ENCODE assay signal across 8 cellular contexts in genomic region chr10:34994565-34995142, GRCh38.
A peak's percentile ranks its signal among the peaks of the same experiment; 100 is the strongest.
DNase-seq lines count a peak whose midpoint lies in the region; ATAC-seq and TF ChIP-seq lines count a peak whose summit lies in the region.

No MANE protein-coding gene starts in this region.

- POLR2A ChIA-PET in CD4-positive, alpha-beta memory T cell (lab: Charles Lee; ENCODE audit: partially characterized antibody) = interaction anchor here (1.3 kb wide), 1 partner anchor 96 kb away, joined by 4 read pairs; the partner anchor contains the start of gene CUL2

- no peaks in the 10 kb centered on the region for H3K79me2 ChIP-seq in neural cell (replicated peaks; ENCODE audit: insufficient read depth, low read length)

- TF ChIP-seq EP300 in neural cell (conservative IDR thresholded peaks at IDR 0.05; ENCODE audit: poor library complexity, severe bottlenecking) = no peak

- no peak overlapping the region for H3K4me3 ChIP-seq in CD4-positive, alpha-beta memory T cell (ENCODE audit: low read length in 2 of 2)
- H3K4me3 ChIP-seq in esophagus squamous epithelium (no peak overlapping the region), neural cell (ENCODE audit: low read length) (no peak overlapping the region), testis (no peak overlapping the region)

- ATAC-seq in HG03196 (IDR thresholded peaks at IDR 0.05; ENCODE audit: unreplicated experiment) = peak; percentile 89

- H3K4me2 ChIP-seq in neural cell (ENCODE audit: low read length) = no peak overlapping the region

- CTCF ChIA-PET in CD4-positive, alpha-beta memory T cell (lab: Charles Lee; ENCODE audit: partially characterized antibody) = interaction anchor here (0.7 to 4.8 kb wide), 19 partner anchors 9 to 224 kb away, joined by 3 to 57 read pairs (median 4); no protein-coding TSS in a partner anchor

- H3K9ac ChIP-seq in neural cell (ENCODE audit: low read length) = no peak overlapping the region

- H3F3A ChIP-seq in neural cell (ENCODE audit: insufficient read depth, low read length, poor library complexity, severe bottlenecking) = no peaks in the 10 kb centered on the region

- intact Hi-C loops in CD4-positive, alpha-beta memory T cell (cut with micrococcal nuclease) = loop anchor here (1.0 kb wide), 2 partner anchors 33 to 224 kb away; no protein-coding TSS in a partner anchor
- intact Hi-C loops in esophagus squamous epithelium (cut with DNase I) (no loop called here), testis (cut with DNase I; ENCODE audit: low total_unique reads) (no loop called here)

- H3K27me3 ChIP-seq in CD4-positive, alpha-beta memory T cell (ENCODE audit: insufficient read depth, low read length) = no peaks in the 10 kb centered on the region
- no peaks in the 10 kb centered on the region for H3K27me3 ChIP-seq in esophagus squamous epithelium
- H3K27me3 ChIP-seq in neural cell (ENCODE audit: insufficient read depth, low read depth, low read length) = no peaks in the 10 kb centered on the region
- no peaks in the 10 kb centered on the region for H3K27me3 ChIP-seq in testis

- TF ChIP-seq POLR2A in esophagus squamous epithelium (IDR thresholded peaks at IDR 0.05) (no peak), testis (IDR thresholded peaks at IDR 0.05) (no peak)

- H3K4me3 Mint-ChIP-seq in CD4-positive, alpha-beta memory T cell = peak overlapping the region in 2 of 8 donors; percentile 26 to 45

- no peaks in the 10 kb centered on the region for H3K27me3 Mint-ChIP-seq in CD4-positive, alpha-beta memory T cell

- peak overlapping the region in 6 of 7 donors; percentile 21 to 75 (median 53) for H3K27ac Mint-ChIP-seq in CD4-positive, alpha-beta memory T cell

- TF ChIP-seq CTCF in esophagus squamous epithelium (IDR thresholded peaks at IDR 0.05) (peak in 5 of 6 experiments; percentile 56 to 82 (median 69)), neural cell (IDR thresholded peaks at IDR 0.05; ENCODE audit: poor library complexity, severe bottlenecking) (peak; percentile 67), testis (IDR thresholded peaks at IDR 0.05) (peak; percentile 16 to 48 (median 38))

- no peaks in the 10 kb centered on the region for H4K20me1 ChIP-seq in neural cell (ENCODE audit: insufficient read depth)

- H2AFZ ChIP-seq in neural cell (ENCODE audit: low read depth, low read length) = no peak overlapping the region

- no peaks in the 10 kb centered on the region for H3K9me2 ChIP-seq in neural cell (ENCODE audit: insufficient read depth, low read length)

- peaks cover 8% of the 10 kb centered on the region for H3K4me1 ChIP-seq in CD4-positive, alpha-beta memory T cell (ENCODE audit: insufficient read depth, low read length)
- peaks cover 0 to 32% (median 2%) of the 10 kb centered on the region in 3 donors for H3K4me1 ChIP-seq in esophagus squamous epithelium
- H3K4me1 ChIP-seq in testis = no peaks in the 10 kb centered on the region

- H3K4me1 Mint-ChIP-seq in CD4-positive, alpha-beta memory T cell = peaks cover 9 to 11% (median 10%) of the 10 kb centered on the region in 4 donors

- H3K9me3 ChIP-seq in CD4-positive, alpha-beta memory T cell (ENCODE audit: control insufficient read depth in 1 of 2, low read length in 2 of 2) = no peaks in the 10 kb centered on the region
- H3K9me3 ChIP-seq in esophagus squamous epithelium (no peaks in the 10 kb centered on the region), neural cell (ENCODE audit: low read length) (no peaks in the 10 kb centered on the region), testis (no peaks in the 10 kb centered on the region)

- 2 to 8% methylated on average over 6 of the region's 7 CpGs for WGBS in esophagus squamous epithelium, 2 donors
- 45 to 48% methylated on average over 6 to 7 of the region's 7 CpGs for WGBS in testis, 2 donors

- peak; percentile 57 for TF ChIP-seq RAD21 in neural cell (conservative IDR thresholded peaks at IDR 0.05)

- H3K9me3 Mint-ChIP-seq in CD4-positive, alpha-beta memory T cell = no peaks in the 10 kb centered on the region

- H3K27ac ChIP-seq in CD4-positive, alpha-beta memory T cell (ENCODE audit: low read depth, low read length) = no peak overlapping the region
- peak overlapping the region in 1 of 4 donors; percentile 1 for H3K27ac ChIP-seq in esophagus squamous epithelium
- no peak overlapping the region for H3K27ac ChIP-seq in neural cell (ENCODE audit: low read length)
- H3K27ac ChIP-seq in testis = no peak overlapping the region

- H3K36me3 ChIP-seq in CD4-positive, alpha-beta memory T cell (ENCODE audit: insufficient read depth, low read length) = no peaks in the 10 kb centered on the region
- H3K36me3 ChIP-seq in esophagus squamous epithelium (no peaks in the 10 kb centered on the region), neural cell (ENCODE audit: insufficient read depth, low read length) (no peaks in the 10 kb centered on the region), testis (ENCODE audit: low read depth, missing control alignments) (no peaks in the 10 kb centered on the region)

- peak; percentile 26 to 73 (median 38) for DNase-seq in CD4-positive, alpha-beta memory T cell
- DNase-seq in GM19240 (ENCODE audit: insufficient read length, low spot score) (peak; percentile 49), NCI-H748 (lab: John Stamatoyannopoulos, UW; ENCODE audit: unreplicated experiment) (peak; percentile 73), esophagus squamous epithelium (lab: John Stamatoyannopoulos, UW) (no peak), testis (peak; percentile 52)
- peak; percentile 70 for DNase-seq in activated CD8-positive, alpha-beta memory T cell treated with anti-CD3 and anti-CD28 coated beads for 24 hours

- H3K36me3 Mint-ChIP-seq in CD4-positive, alpha-beta memory T cell = no peaks in the 10 kb centered on the region

TF ChIP-seq in neural cell, 6 proteins besides CTCF, POLR2A, EP300 and RAD21:
- TF ChIP-seq SMC3 (conservative IDR thresholded peaks at IDR 0.05; ENCODE audit: poor library complexity) (peak; percentile 59), REST (IDR thresholded peaks at IDR 0.05; ENCODE audit: borderline replicate concordance) (no peak), EZH2 (IDR thresholded peaks at IDR 0.05; ENCODE audit: borderline replicate concordance, insufficient read depth, low read length, poor library complexity, severe bottlenecking) (no peak), TAF1 (IDR thresholded peaks at IDR 0.05; ENCODE audit: low read depth) (no peak), POLR2AphosphoS5 (IDR thresholded peaks at IDR 0.05) (no peak), MXI1 (conservative IDR thresholded peaks at IDR 0.05; ENCODE audit: poor library complexity, severe bottlenecking) (no peak)
